Comparison of ENCODE assay signal across 9 cellular contexts in genomic region chr14:72608391-72609204, GRCh38.
DNase-seq lines count a peak whose midpoint lies in the region; ATAC-seq lines count a peak whose summit lies in the region.
"Had no signal": no experiment of that assay in that cellular context is flagged by ENCODE, and none has a peak within 500 bp of the region (broad histone marks: within the 10 kb centered on the region; RNA-seq: fewer than 3 reads in every experiment).

No MANE protein-coding gene starts in this region.

- DNase-seq in ACHN (peak; percentile 76), HPDE6-E6E7 (ENCODE audit: extremely low spot score) (peak; percentile 92), brain pericyte (ENCODE audit: low read depth, low spot score) (peak; percentile 58), left lobe of liver (ENCODE audit: low spot score) (peak; percentile 18)
- no peak for DNase-seq in effector CD8-positive, alpha-beta T cell (lab: John Stamatoyannopoulos, UW)
- DNase-seq: esophagus squamous epithelium had no signal

- in situ Hi-C loops in ACHN (cut with HindIII; ENCODE audit: low pct_ligation_motif_present, low pct_unique_long_range_greater_than_20kb, low sequenced_read_pairs), result no loop called here

- ATAC-seq in left lobe of liver (no peak), HG03135 (IDR thresholded peaks at IDR 0.05; ENCODE audit: unreplicated experiment) (no peak), GM21447 (IDR thresholded peaks at IDR 0.05; ENCODE audit: unreplicated experiment) (no peak), HG03520 (IDR thresholded peaks at IDR 0.05; ENCODE audit: unreplicated experiment) (no peak)
